8 cellular contexts compared by ENCODE assay signal in genomic region chr16:18925306-18926188, GRCh38. TPM values are rescaled to one million over a fixed set of nuclear protein-coding genes. Genes with fewer than 3 reads are reported as not detected.
DNase-seq lines count a peak whose midpoint lies in the region; ATAC-seq and TF ChIP-seq lines count a peak whose summit lies in the region.
"Not testable (repeated sequence)": the region's sequence is repeated elsewhere in the genome, so short reads cannot be mapped to it uniquely, and the experiment has no call there.

No MANE protein-coding gene starts in this region.

- TF ChIP-seq POLR2A in ovary (IDR thresholded peaks at IDR 0.05): not testable (repeated sequence)

- not testable (repeated sequence) for H3K36me3 ChIP-seq in adipocyte (ENCODE audit: control insufficient read depth, insufficient read depth, low read length, severe bottlenecking); cardiac muscle cell; ovary

- peak; percentile 69 for ATAC-seq in stimulated activated naive CD8-positive, alpha-beta T cell treated with anti-CD3 and anti-CD28 coated beads, Interleukin-15, amount 100 ng/mL, for 72 hours

- H3K27ac Mint-ChIP-seq in HFFc6: peak overlapping the region; percentile 90
- H3K27ac Mint-ChIP-seq in T-helper 2 cell treated with Interferon-gamma antibody and Interleukin-4, amounts not matched to agents 5 μg/mL and 100 μg/mL, for 36 hours: peak overlapping the region; percentile 95
- peak overlapping the region; percentile 98 for H3K27ac Mint-ChIP-seq in stimulated activated naive CD8-positive, alpha-beta T cell treated with anti-CD3 and anti-CD28 coated beads, Interleukin-15, amount 100 ng/mL, for 72 hours

- not testable (repeated sequence) for H3K27me3 Mint-ChIP-seq in HFFc6 (ENCODE audit: insufficient read depth); T-helper 2 cell treated with Interferon-gamma antibody and Interleukin-4, amounts not matched to agents 5 μg/mL and 100 μg/mL, for 36 hours (ENCODE audit: low read depth); stimulated activated naive CD8-positive, alpha-beta T cell treated with anti-CD3 and anti-CD28 coated beads, Interleukin-15, amount 100 ng/mL, for 72 hours

- H3K27ac ChIP-seq in cardiac muscle cell: peak overlapping the region; percentile 95
- peak overlapping the region; percentile 55 to 90 for H3K27ac ChIP-seq in ovary

- H3K27me3 ChIP-seq in adipocyte (replicated peaks; ENCODE audit: control insufficient read depth, insufficient read depth, low read length); cardiac muscle cell; ovary: not testable (repeated sequence)

- H3K9ac ChIP-seq in adipocyte (ENCODE audit: low read length): peak overlapping the region; percentile 88

- intact Hi-C loops in ovary (cut with DNase I): loop anchor here in 1 of 4 donors (10.0 kb wide), 1 partner anchor 121 kb away; the partner anchor contains the start of gene ARL6IP1

- DNase-seq in GM10266 (ENCODE audit: extremely low spot score) (peak; percentile 21), HFFc6 (peak; percentile 25), M059J (ENCODE audit: low read depth) (peak; percentile 62), adipocyte (ENCODE audit: low read depth) (peak; percentile 63), cardiac muscle cell (ENCODE audit: low read depth in 1 of 2, low spot score in 1 of 2) (peak; percentile 53 to 64), ovary (peak in 4 of 5 donors; percentile 15 to 56 (median 34))
- peak; percentile 75 for DNase-seq in T-helper 2 cell treated with Interferon-gamma antibody and Interleukin-4, amounts not matched to agents 5 μg/mL and 100 μg/mL, for 36 hours (ENCODE audit: low spot score)
- DNase-seq in stimulated activated naive CD8-positive, alpha-beta T cell treated with anti-CD3 and anti-CD28 coated beads, Interleukin-15, amount 100 ng/mL, for 72 hours: peak; percentile 74 to 83

- WGBS in ovary, 3 donors: 0% methylated on average over 40 to 68 of the region's 68 CpGs

- H3K9me3 Mint-ChIP-seq in HFFc6; T-helper 2 cell treated with Interferon-gamma antibody and Interleukin-4, amounts not matched to agents 5 μg/mL and 100 μg/mL, for 36 hours; stimulated activated naive CD8-positive, alpha-beta T cell treated with anti-CD3 and anti-CD28 coated beads, Interleukin-15, amount 100 ng/mL, for 72 hours: not testable (repeated sequence)

- not testable (repeated sequence) for H3K9me3 ChIP-seq in adipocyte (ENCODE audit: control insufficient read depth, low read length); cardiac muscle cell (ENCODE audit: low read depth); ovary

- H3K4me1 Mint-ChIP-seq in HFFc6 (ENCODE audit: low read depth): peaks cover 27% of the 10 kb centered on the region
- peaks cover 23% of the 10 kb centered on the region for H3K4me1 Mint-ChIP-seq in T-helper 2 cell treated with Interferon-gamma antibody and Interleukin-4, amounts not matched to agents 5 μg/mL and 100 μg/mL, for 36 hours (ENCODE audit: low read depth)
- H3K4me1 Mint-ChIP-seq in stimulated activated naive CD8-positive, alpha-beta T cell treated with anti-CD3 and anti-CD28 coated beads, Interleukin-15, amount 100 ng/mL, for 72 hours: peaks cover 41% of the 10 kb centered on the region

- H3K4me3 ChIP-seq in adipocyte (ENCODE audit: low read length): peak overlapping the region; percentile 90
- H3K4me3 ChIP-seq in cardiac muscle cell: peak overlapping the region; percentile 99
- H3K4me3 ChIP-seq in ovary: peak overlapping the region; percentile 98

- H3K4me3 Mint-ChIP-seq in HFFc6: peak overlapping the region; percentile 96
- peak overlapping the region; percentile 94 for H3K4me3 Mint-ChIP-seq in T-helper 2 cell treated with Interferon-gamma antibody and Interleukin-4, amounts not matched to agents 5 μg/mL and 100 μg/mL, for 36 hours
- peak overlapping the region; percentile 85 to 100 for H3K4me3 Mint-ChIP-seq in stimulated activated naive CD8-positive, alpha-beta T cell treated with anti-CD3 and anti-CD28 coated beads, Interleukin-15, amount 100 ng/mL, for 72 hours

- TF ChIP-seq EP300 in ovary (IDR thresholded peaks at IDR 0.05): not testable (repeated sequence)

- H3K4me1 ChIP-seq in adipocyte (ENCODE audit: control insufficient read depth, insufficient read depth, low read length); cardiac muscle cell (ENCODE audit: low read depth); ovary (ENCODE audit: insufficient read depth): not testable (repeated sequence)

- not testable (repeated sequence) for H3K36me3 Mint-ChIP-seq in HFFc6 (ENCODE audit: low read depth)
- H3K36me3 Mint-ChIP-seq in T-helper 2 cell treated with Interferon-gamma antibody and Interleukin-4, amounts not matched to agents 5 μg/mL and 100 μg/mL, for 36 hours (ENCODE audit: low read depth): peaks cover 16% of the 10 kb centered on the region

- not testable (repeated sequence) for TF ChIP-seq CTCF in GM10266 (IDR thresholded peaks at IDR 0.05; ENCODE audit: control insufficient read depth, insufficient read depth, low read depth, missing control alignments); HFFc6 (IDR thresholded peaks at IDR 0.05); cardiac muscle cell (IDR thresholded peaks at IDR 0.05; ENCODE audit: low read depth, low read length); ovary (IDR thresholded peaks at IDR 0.05)

RNA-seq across cellular contexts. Expression of gene SMG1, which starts 0.7 kb away (rescaled TPM):
- total RNA-seq in HFFc6 (2021; fragmentation: NEBNext Ultra II Directional; extraction: Animal tissue kit (Norgen Biotek cat#: 25700)): 10 to 100 TPM; 31.3 to 43.0 (median 35.4) TPM
- total RNA-seq in M059J (2014; rRNA removed; shearing (Covaris generic)): 16.0 and 34.7 TPM in 2 replicates
- total RNA-seq in cardiac muscle cell (24.8 and 30.1 TPM in 2 replicates), ovary (10 to 100 TPM; 44.3 to 94.5 (median 61.5) TPM)
- polyA plus RNA-seq in cardiac muscle cell (8.2 and 17.2 TPM in 2 replicates), ovary (10 to 100 TPM; 12.5 to 23.5 TPM)

RNA-seq across cellular contexts. Expression of gene TMC7, which starts 58.2 kb away (rescaled TPM):
- total RNA-seq in HFFc6 (2021; fragmentation: NEBNext Ultra II Directional; extraction: Animal tissue kit (Norgen Biotek cat#: 25700)): 1 to 10 TPM in 1 of 6 experiments, under 1 TPM in 5; 0.35 to 1.1 (median 0.58) TPM
- 0.20 and 0.71 TPM in 2 replicates for total RNA-seq in M059J (2014; rRNA removed; shearing (Covaris generic))
- total RNA-seq in cardiac muscle cell (0.81 and 1.5 TPM in 2 replicates), ovary (under 1 TPM in 6 of 7 donors, not detected in 1; 0.15 to 0.55 (median 0.31) TPM)
- polyA plus RNA-seq in cardiac muscle cell (4.2 and 4.6 TPM in 2 replicates), ovary (1 to 10 TPM in 1 of 2 donors, under 1 TPM in 1; 0.38 to 1.1 TPM)

Comparison
In these comparisons a context has a peak if more than half of its experiments do, and no peak if none do; other contexts are left out.
1. Peak in every context shown above with its lines: DNase-seq, ATAC-seq, H3K4me3 ChIP-seq and H3K27ac ChIP-seq.
2. DNase-seq: peak in every context shown above with its lines; median percentile 78 in stimulated activated naive CD8-positive, alpha-beta T cell treated with anti-CD3 and anti-CD28 coated beads, Interleukin-15, amount 100 ng/mL, for 72 hours; 75 in T-helper 2 cell treated with Interferon-gamma antibody and Interleukin-4, amounts not matched to agents 5 μg/mL and 100 μg/mL, for 36 hours; 63 in adipocyte; 62 in M059J; 58 in cardiac muscle cell; 34 in ovary; 25 in HFFc6; 21 in GM10266.